In genomic region chr2:207530160-207531023, GRCh38 we compare ENCODE assay signal across 8 cellular contexts. TPM values are rescaled to one million over a fixed set of nuclear protein-coding genes. Genes with fewer than 3 reads are reported as not detected.
DNase-seq lines count a peak whose midpoint lies in the region; ATAC-seq lines count a peak whose summit lies in the region.

No MANE protein-coding gene starts in this region.

- H3K4me1 Mint-ChIP-seq in T-cell = peaks cover 55 to 71% (median 67%) of the 10 kb centered on the region in 3 donors

- H3K27me3 Mint-ChIP-seq in T-cell = no peaks in the 10 kb centered on the region

- CTCF ChIA-PET in T-cell (lab: Charles Lee) = interaction anchor here (0.6 to 2.6 kb wide), 11 partner anchors 22 to 974 kb away, joined by 3 to 18 read pairs (median 4); partner anchors contain the start of genes CCNYL1 (in 1 of the 2), FASTKD2 (in 1 of the 2), KLF7 (in 1 of the 2) and MDH1B (in 1 of the 2)

- peak; percentile 61 for DNase-seq in Ammon's horn (ENCODE audit: low spot score)
- DNase-seq in KG1 (lab: John Stamatoyannopoulos, UW) = peak; percentile 38
- peak; percentile 22 to 70 (median 54) for DNase-seq in T-cell
- DNase-seq in anterior cingulate cortex (lab: John Stamatoyannopoulos, UW) = peak in 39 of 58 donors; percentile 2 to 60 (median 20)
- no peak for DNase-seq in skeletal muscle cell (ENCODE audit: low read depth)
- DNase-seq in amniotic stem cell (lab: John Stamatoyannopoulos, UW) = no peak

- peak overlapping the region; percentile 100 for H3K27ac Mint-ChIP-seq in T-cell

- H3K4me3 ChIP-seq in iPS-11a (ENCODE audit: low read depth, low read length) (peak overlapping the region; percentile 98), skeletal muscle cell (ENCODE audit: low read depth, low read length) (peak overlapping the region; percentile 73)

- H3K36me3 Mint-ChIP-seq in T-cell = no peaks in the 10 kb centered on the region

- POLR2A ChIA-PET in T-cell (lab: Charles Lee) = interaction anchor here (0.6 to 2.5 kb wide), 32 partner anchors 9 to 1444 kb away, joined by 3 to 25 read pairs (median 5); partner anchors contain the start of genes CCNYL1 (in 2 of the 2), FASTKD2 (in 1 of the 2), INO80D (in 1 of the 2) and KLF7 (in 1 of the 2)

- ATAC-seq in GM19043 (IDR thresholded peaks at IDR 0.05; ENCODE audit: low read depth, unreplicated experiment) (peak; percentile 1), T-cell (replicated peaks in 1 of 4) (peak in 3 of 4 experiments; percentile 22 to 25 (median 25))

- H3K9me3 Mint-ChIP-seq in T-cell = no peaks in the 10 kb centered on the region

- peak overlapping the region; percentile 84 to 100 (median 99) for H3K4me3 Mint-ChIP-seq in T-cell

RNA-seq across cellular contexts. Expression of gene CREB1, which starts 0.6 kb away (rescaled TPM):
- total RNA-seq in T-cell = 100 to 1,000 TPM in 3 of 5 donors, 10 to 100 TPM in 2; 94.0 to 118 (median 100) TPM

Comparison
In these comparisons a context has a peak if more than half of its experiments do, and no peak if none do; other contexts are left out.
1. DNase-seq: peak in Ammon's horn (single experiment), KG1 (single experiment), T-cell (34 of 34) and anterior cingulate cortex (39 of 58); none in skeletal muscle cell (single experiment) and amniotic stem cell (single experiment).